In the genomic region with DNA sequence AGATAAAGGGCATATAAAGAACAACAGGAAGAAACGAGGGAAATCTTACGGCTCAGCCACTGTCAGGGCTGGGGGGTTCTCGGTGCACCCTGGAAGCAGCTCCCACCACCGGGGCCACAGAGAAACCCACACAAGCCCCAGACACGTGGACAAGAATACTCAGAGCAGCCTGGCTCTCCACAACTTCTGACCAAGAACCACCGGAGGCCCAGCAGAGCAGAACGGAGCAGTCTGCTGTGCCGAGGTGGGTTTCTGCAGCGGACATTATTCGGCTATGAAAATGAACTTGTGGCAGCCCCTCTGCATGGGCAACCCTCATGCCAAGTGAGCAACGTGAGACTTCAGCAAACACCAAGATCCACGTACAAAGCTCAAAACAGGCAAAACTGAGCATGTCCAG, we compare ENCODE assay signal across 15 cellular contexts.
"Had no signal": no experiment of that assay in that cellular context is flagged by ENCODE, and none has a peak within 500 bp of the region (broad histone marks: within the 10 kb centered on the region; RNA-seq: fewer than 3 reads in every experiment).

No MANE protein-coding gene starts in this region.

- H3K27me3 ChIP-seq: body of pancreas, gastrocnemius medialis, ovary, tibial nerve had no signal

- H3K36me3 ChIP-seq: ovary had no signal

- H3K9me3 ChIP-seq: body of pancreas, gastrocnemius medialis, ovary, tibial nerve had no signal

- H3K4me3 ChIP-seq: body of pancreas, gastrocnemius medialis, ovary, tibial nerve had no signal

- H3K9me3 Mint-ChIP-seq: central memory CD8-positive, alpha-beta T cell; neural crest cell had no signal

- H3K27ac ChIP-seq: body of pancreas, epithelial cell of prostate, gastrocnemius medialis, ovary, tibial nerve had no signal

- H3K4me1 Mint-ChIP-seq: neural crest cell had no signal

- ATAC-seq: body of pancreas, gastrocnemius medialis had no signal

- H3K4me3 Mint-ChIP-seq: central memory CD8-positive, alpha-beta T cell; neural crest cell had no signal

- H3K27me3 Mint-ChIP-seq: central memory CD8-positive, alpha-beta T cell had no signal

- H3K4me1 ChIP-seq: gastrocnemius medialis, tibial nerve had no signal

- DNase-seq: activated CD4-positive, alpha-beta T cell treated with anti-CD3 and anti-CD28 coated beads for 1 hour; activated CD4-positive, alpha-beta T cell treated with anti-CD3 and anti-CD28 coated beads, Interleukin-2, amount 50 U/mL, for 48 hours; activated gamma-delta T cell treated with Interleukin-2 at 50 U/mL for 16 hours; body of pancreas; cortex of kidney; effector memory CD4-positive, alpha-beta T cell; gastrocnemius medialis; islet precursor cell; ovary; stimulated activated CD4-positive, alpha-beta T cell treated with anti-CD3 and anti-CD28 coated beads, Interleukin-4, amount 100 ng/mL, for 24 hours; SW 1271 had no signal
